In genomic region chr16:3023669-3024478, GRCh38 we compare ENCODE assay signal across 8 cellular contexts. TPM values are rescaled to one million over a fixed set of nuclear protein-coding genes. Genes with fewer than 3 reads are reported as not detected.
A peak's percentile ranks its signal among the peaks of the same experiment; 100 is the strongest.
DNase-seq lines count a peak whose midpoint lies in the region; ATAC-seq and TF ChIP-seq lines count a peak whose summit lies in the region.

Gene HCFC1R1, minus strand, starts transcription at chr16:3023942. Its CDS starts 1 bp downstream, at chr16:3023941.
Gene THOC6, plus strand, starts transcription at chr16:3024035. Its CDS starts 292 bp downstream, at chr16:3024327.

- no peaks in the 10 kb centered on the region for H3K36me3 ChIP-seq in GM23338 (ENCODE audit: insufficient read depth)
- peaks cover 5 to 29% (median 9%) of the 10 kb centered on the region in 3 donors for H3K36me3 ChIP-seq in esophagus squamous epithelium

- H3K27me3 ChIP-seq in GM23338 (ENCODE audit: insufficient read depth): peaks cover 2% of the 10 kb centered on the region; the same call in 1 of the 2 replicates
- H3K27me3 ChIP-seq in esophagus squamous epithelium: peaks cover 0 to 13% (median 0%) of the 10 kb centered on the region in 4 donors

- TF ChIP-seq POLR2A in esophagus squamous epithelium (IDR thresholded peaks at IDR 0.05): peak in 2 of 4 donors; percentile 62 to 66

- intact Hi-C loops in esophagus squamous epithelium (cut with DNase I): no loop called here

- peaks cover 20% of the 10 kb centered on the region for H4K20me1 ChIP-seq in GM23338 (replicated peaks; ENCODE audit: insufficient read depth)

- no peak within 1 kb of the TSS for H2AFZ ChIP-seq in GM23338

- H3K4me1 ChIP-seq in GM23338 (ENCODE audit: insufficient read depth) (peaks cover 37% of the 10 kb centered on the region), esophagus squamous epithelium (peaks cover 48 to 77% (median 55%) of the 10 kb centered on the region in 3 donors)

- H3K4me1 Mint-ChIP-seq in GM23338: peaks cover 31% of the 10 kb centered on the region
- peaks cover 41 to 62% (median 53%) of the 10 kb centered on the region in 3 donors for H3K4me1 Mint-ChIP-seq in naive B cell
- peaks cover 68% of the 10 kb centered on the region for H3K4me1 Mint-ChIP-seq in stimulated activated effector memory CD8-positive, alpha-beta T cell treated with anti-CD3 and anti-CD28 coated beads, Interleukin-12 subunit alpha, Interleukin-12 subunit beta, amount 100 ng/mL, for 72 hours

- TF ChIP-seq CTCF in GM23338 (conservative IDR thresholded peaks at IDR 0.05; ENCODE audit: low read depth in 2 of 2) (no peak), esophagus squamous epithelium (IDR thresholded peaks at IDR 0.05) (peak in 2 of 6 experiments; percentile 2 to 33)

- peaks cover 17% of the 10 kb centered on the region; the same call in 1 of the 2 replicates for H3K79me2 ChIP-seq in GM23338 (replicated peaks; ENCODE audit: insufficient read depth)

- no peaks in the 10 kb centered on the region for H3K9me2 ChIP-seq in GM23338 (ENCODE audit: insufficient read depth)

- no peaks in the 10 kb centered on the region for H3K9me3 ChIP-seq in esophagus squamous epithelium

- H3K4me3 ChIP-seq in GM23338: peak within 1 kb of the TSS; percentile 85
- peak within 1 kb of the TSS; percentile 42 to 79 (median 72) for H3K4me3 ChIP-seq in esophagus squamous epithelium

- H3K36me3 Mint-ChIP-seq in GM23338 (ENCODE audit: low read depth): peaks cover 45% of the 10 kb centered on the region
- H3K36me3 Mint-ChIP-seq in naive B cell: no peaks in the 10 kb centered on the region
- peaks cover 85% of the 10 kb centered on the region for H3K36me3 Mint-ChIP-seq in stimulated activated effector memory CD8-positive, alpha-beta T cell treated with anti-CD3 and anti-CD28 coated beads, Interleukin-12 subunit alpha, Interleukin-12 subunit beta, amount 100 ng/mL, for 72 hours

- DNase-seq in Daoy (ENCODE audit: low read depth) (peak; percentile 99), GM23338 (ENCODE audit: low spot score) (peak; percentile 100), LHCN-M2 (ENCODE audit: low read depth) (peak; percentile 98), RPMI7951 (ENCODE audit: low read depth) (peak; percentile 95), activated T-helper 1 cell treated with Interleukin-2 at 50 U/mL for 16 hours (ENCODE audit: low read depth) (peak; percentile 89), esophagus squamous epithelium (lab: John Stamatoyannopoulos, UW) (peak; percentile 93), naive B cell (peak; percentile 94)
- DNase-seq in stimulated activated effector memory CD8-positive, alpha-beta T cell treated with anti-CD3 and anti-CD28 coated beads, Interleukin-12 subunit alpha, Interleukin-12 subunit beta, amount 100 ng/mL, for 72 hours (ENCODE audit: low spot score in 2 of 2): peak; percentile 89 to 98

- 0 to 1% methylated on average over 19 to 27 of the region's 69 CpGs for WGBS in esophagus squamous epithelium, 2 donors

- H3K9me3 Mint-ChIP-seq in GM23338 (no peaks in the 10 kb centered on the region; the same call in 1 of the 3 replicates), naive B cell (no peaks in the 10 kb centered on the region)
- no peaks in the 10 kb centered on the region for H3K9me3 Mint-ChIP-seq in stimulated activated effector memory CD8-positive, alpha-beta T cell treated with anti-CD3 and anti-CD28 coated beads, Interleukin-12 subunit alpha, Interleukin-12 subunit beta, amount 100 ng/mL, for 72 hours

- peak within 1 kb of the TSS; percentile 98 for H3K27ac Mint-ChIP-seq in GM23338
- peak within 1 kb of the TSS; percentile 76 to 99 (median 96) for H3K27ac Mint-ChIP-seq in naive B cell
- H3K27ac Mint-ChIP-seq in stimulated activated effector memory CD8-positive, alpha-beta T cell treated with anti-CD3 and anti-CD28 coated beads, Interleukin-12 subunit alpha, Interleukin-12 subunit beta, amount 100 ng/mL, for 72 hours: peak within 1 kb of the TSS; percentile 91

- ATAC-seq in GM23338: peak; percentile 41
- ATAC-seq in naive B cell (ENCODE audit: low read depth in 2 of 2): peak; percentile 86 to 87
- peak; percentile 86 for ATAC-seq in stimulated activated effector memory CD8-positive, alpha-beta T cell treated with anti-CD3 and anti-CD28 coated beads, Interleukin-12 subunit alpha, Interleukin-12 subunit beta, amount 100 ng/mL, for 72 hours

- H3K27ac ChIP-seq in GM23338 (ENCODE audit: low read depth) (peak within 1 kb of the TSS; percentile 99), esophagus squamous epithelium (peak within 1 kb of the TSS; percentile 92 to 98 (median 96))

- peaks cover 59% of the 10 kb centered on the region for H3F3A ChIP-seq in GM23338 (replicated peaks; ENCODE audit: low read depth)

- H3K27me3 Mint-ChIP-seq in GM23338 (ENCODE audit: insufficient read depth, low read depth, poor library complexity) (peaks cover 43% of the 10 kb centered on the region), naive B cell (peaks cover 4 to 9% (median 5%) of the 10 kb centered on the region in 3 donors)

- H3K4me3 Mint-ChIP-seq in GM23338 (peak within 1 kb of the TSS; percentile 96), naive B cell (peak within 1 kb of the TSS; percentile 82 to 97 (median 95))
- H3K4me3 Mint-ChIP-seq in stimulated activated effector memory CD8-positive, alpha-beta T cell treated with anti-CD3 and anti-CD28 coated beads, Interleukin-12 subunit alpha, Interleukin-12 subunit beta, amount 100 ng/mL, for 72 hours: peak within 1 kb of the TSS; percentile 78

- H3K4me2 ChIP-seq in GM23338: peak within 1 kb of the TSS; percentile 97

TF ChIP-seq in GM23338, 12 proteins besides CTCF, POLR2A, EP300 and RAD21:
- TF ChIP-seq STAT1 (IDR thresholded peaks at IDR 0.05; ENCODE audit: unreplicated experiment) (no peak), POLR2AphosphoS5 (IDR thresholded peaks at IDR 0.05; ENCODE audit: low read depth) (peak; percentile 86), CREB1 (CRISPR knock-in tag; IDR thresholded peaks at IDR 0.05; ENCODE audit: low read depth) (peak; percentile 88), ETS1 (IDR thresholded peaks at IDR 0.05) (peak; percentile 99), EZH2 (IDR thresholded peaks at IDR 0.05; ENCODE audit: low read depth, unreplicated experiment) (no peak)
TF ChIP-seq in GM23338: peak in this region for 3.

RNA-seq across cellular contexts. Expression of gene HCFC1R1, which starts in this region (rescaled TPM):
- 1.8 and 4.7 TPM in 2 replicates for total RNA-seq in Daoy (2014; rRNA removed; shearing (Covaris generic))
- 17.5 and 30.2 TPM in 2 replicates for total RNA-seq in GM23338 (2014; rRNA removed; shearing (Covaris generic))
- 192 and 211 TPM in 2 replicates for polyA plus RNA-seq in GM23338 (2016; fragmentation: Nextera tagmentation; extraction: Ambion mirVana)
- total RNA-seq in LHCN-M2 (2014; rRNA removed): 20.6 and 28.1 TPM in 2 replicates
- polyA plus RNA-seq in LHCN-M2 (2012): 165 TPM
- 21.7 and 38.6 TPM in 2 replicates for total RNA-seq in RPMI7951 (2014; rRNA removed; shearing (Covaris generic))
- total RNA-seq in esophagus squamous epithelium: 10 to 100 TPM; 17.9 to 32.4 (median 18.4) TPM
- 10 to 100 TPM in 5 of 6 donors, 1 to 10 TPM in 1; 7.6 to 21.4 (median 15.4) TPM for polyA plus RNA-seq in naive B cell (ENCODE audit: low read depth in 6 of 6)

RNA-seq across cellular contexts. Expression of gene THOC6, which starts in this region (rescaled TPM):
- total RNA-seq in Daoy (2014; rRNA removed; shearing (Covaris generic)): 24.0 and 25.5 TPM in 2 replicates
- total RNA-seq in GM23338 (2014; rRNA removed; shearing (Covaris generic)): 71.4 and 86.6 TPM in 2 replicates
- polyA plus RNA-seq in GM23338 (2016; fragmentation: Nextera tagmentation; extraction: Ambion mirVana): 90.6 and 96.1 TPM in 2 replicates
- 18.0 and 18.7 TPM in 2 replicates for total RNA-seq in LHCN-M2 (2014; rRNA removed)
- 16.9 TPM for polyA plus RNA-seq in LHCN-M2 (2012)
- total RNA-seq in RPMI7951 (2014; rRNA removed; shearing (Covaris generic)): 16.1 and 20.8 TPM in 2 replicates
- total RNA-seq in esophagus squamous epithelium: 10 to 100 TPM; 17.4 to 27.9 (median 25.8) TPM
- polyA plus RNA-seq in naive B cell (ENCODE audit: low read depth in 6 of 6): 10 to 100 TPM; 35.7 to 75.7 (median 48.3) TPM

Comparison
In these comparisons a context has a peak if more than half of its experiments do, and no peak if none do; other contexts are left out.
1. Peak in every context shown above with its lines: DNase-seq, ATAC-seq, H3K4me3 ChIP-seq and H3K27ac ChIP-seq.